1 cellular context compared by ENCODE assay signal in the genomic region with DNA sequence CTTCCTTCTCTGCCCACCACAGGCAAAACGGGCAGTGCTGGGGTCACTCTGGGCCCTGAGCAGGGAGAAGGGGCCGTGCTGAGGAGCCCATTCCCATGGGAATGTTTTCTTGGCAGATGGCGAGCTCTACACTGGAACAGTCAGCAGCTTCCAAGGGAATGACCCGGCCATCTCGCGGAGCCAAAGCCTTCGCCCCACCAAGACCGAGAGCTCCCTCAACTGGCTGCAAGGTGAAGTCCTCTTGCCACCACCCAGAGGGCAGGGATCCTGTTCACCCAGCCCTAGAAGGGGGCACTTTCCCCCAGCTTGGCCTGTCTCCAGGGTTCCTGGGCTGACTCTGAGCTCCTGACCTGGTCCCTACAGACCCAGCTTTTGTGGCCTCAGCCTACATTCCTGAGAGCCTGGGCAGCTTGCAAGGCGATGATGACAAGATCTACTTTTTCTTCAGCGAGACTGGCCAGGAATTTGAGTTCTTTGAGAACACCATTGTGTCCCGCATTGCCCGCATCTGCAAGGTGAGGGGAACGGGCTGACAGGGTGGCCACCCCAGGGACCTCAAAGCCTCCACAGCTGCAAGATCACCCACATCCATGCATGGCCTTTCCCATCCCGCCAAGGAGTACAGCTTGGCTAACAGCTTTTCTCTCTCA.
A peak's percentile ranks its signal among the peaks of the same experiment; 100 is the strongest.
TF ChIP-seq lines count a peak whose summit lies in the region.

No MANE protein-coding gene starts in this region.

TF ChIP-seq in HepG2, 621 proteins besides CTCF, POLR2A, EP300 and RAD21 (continued from another document):
- no peak for TF ChIP-seq MBNL3 (CRISPR knock-in tag; conservative IDR thresholded peaks at IDR 0.05)
- TF ChIP-seq YY1 (IDR thresholded peaks at IDR 0.05; ENCODE audit: insufficient read depth, insufficient replicate concordance, low read depth, low read length): peak; percentile 25
- TF ChIP-seq ZNF552 (CRISPR knock-in tag; IDR thresholded peaks at IDR 0.05; ENCODE audit: borderline replicate concordance): no peak
- TF ChIP-seq, protein P1, sequence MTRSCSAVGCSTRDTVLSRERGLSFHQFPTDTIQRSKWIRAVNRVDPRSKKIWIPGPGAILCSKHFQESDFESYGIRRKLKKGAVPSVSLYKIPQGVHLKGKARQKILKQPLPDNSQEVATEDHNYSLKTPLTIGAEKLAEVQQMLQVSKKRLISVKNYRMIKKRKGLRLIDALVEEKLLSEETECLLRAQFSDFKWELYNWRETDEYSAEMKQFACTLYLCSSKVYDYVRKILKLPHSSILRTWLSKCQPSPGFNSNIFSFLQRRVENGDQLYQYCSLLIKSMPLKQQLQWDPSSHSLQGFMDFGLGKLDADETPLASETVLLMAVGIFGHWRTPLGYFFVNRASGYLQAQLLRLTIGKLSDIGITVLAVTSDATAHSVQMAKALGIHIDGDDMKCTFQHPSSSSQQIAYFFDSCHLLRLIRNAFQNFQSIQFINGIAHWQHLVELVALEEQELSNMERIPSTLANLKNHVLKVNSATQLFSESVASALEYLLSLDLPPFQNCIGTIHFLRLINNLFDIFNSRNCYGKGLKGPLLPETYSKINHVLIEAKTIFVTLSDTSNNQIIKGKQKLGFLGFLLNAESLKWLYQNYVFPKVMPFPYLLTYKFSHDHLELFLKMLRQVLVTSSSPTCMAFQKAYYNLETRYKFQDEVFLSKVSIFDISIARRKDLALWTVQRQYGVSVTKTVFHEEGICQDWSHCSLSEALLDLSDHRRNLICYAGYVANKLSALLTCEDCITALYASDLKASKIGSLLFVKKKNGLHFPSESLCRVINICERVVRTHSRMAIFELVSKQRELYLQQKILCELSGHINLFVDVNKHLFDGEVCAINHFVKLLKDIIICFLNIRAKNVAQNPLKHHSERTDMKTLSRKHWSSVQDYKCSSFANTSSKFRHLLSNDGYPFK (CRISPR knock-in tag; IDR thresholded peaks at IDR 0.05; ENCODE audit: borderline replicate concordance): no peak
- TF ChIP-seq, protein P2, sequence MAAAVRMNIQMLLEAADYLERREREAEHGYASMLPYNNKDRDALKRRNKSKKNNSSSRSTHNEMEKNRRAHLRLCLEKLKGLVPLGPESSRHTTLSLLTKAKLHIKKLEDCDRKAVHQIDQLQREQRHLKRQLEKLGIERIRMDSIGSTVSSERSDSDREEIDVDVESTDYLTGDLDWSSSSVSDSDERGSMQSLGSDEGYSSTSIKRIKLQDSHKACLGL (CRISPR knock-in tag; IDR thresholded peaks at IDR 0.05): no peak
- TF ChIP-seq, protein P3, sequence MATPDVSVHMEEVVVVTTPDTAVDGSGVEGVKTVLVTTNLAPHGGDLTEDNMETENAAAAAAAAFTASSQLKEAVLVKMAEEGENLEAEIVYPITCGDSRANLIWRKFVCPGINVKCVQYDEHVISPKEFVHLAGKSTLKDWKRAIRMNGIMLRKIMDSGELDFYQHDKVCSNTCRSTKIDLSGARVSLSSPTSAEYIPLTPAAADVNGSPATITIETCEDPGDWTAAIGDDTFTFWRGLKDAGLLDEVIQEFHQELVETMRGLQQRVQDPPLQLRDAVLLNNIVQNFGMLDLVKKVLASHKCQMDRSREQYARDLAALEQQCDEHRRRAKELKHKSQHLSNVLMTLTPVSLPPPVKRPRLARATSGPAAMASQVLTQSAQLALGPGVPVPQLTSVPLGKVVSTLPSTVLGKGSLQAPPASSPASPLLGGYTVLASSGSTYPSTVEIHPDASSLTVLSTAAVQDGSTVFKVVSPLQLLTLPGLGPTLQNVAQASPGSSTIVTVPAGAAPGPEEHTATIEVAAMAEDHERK (CRISPR knock-in tag; IDR thresholded peaks at IDR 0.05; ENCODE audit: low read depth): no peak
- TF ChIP-seq, protein P4, sequence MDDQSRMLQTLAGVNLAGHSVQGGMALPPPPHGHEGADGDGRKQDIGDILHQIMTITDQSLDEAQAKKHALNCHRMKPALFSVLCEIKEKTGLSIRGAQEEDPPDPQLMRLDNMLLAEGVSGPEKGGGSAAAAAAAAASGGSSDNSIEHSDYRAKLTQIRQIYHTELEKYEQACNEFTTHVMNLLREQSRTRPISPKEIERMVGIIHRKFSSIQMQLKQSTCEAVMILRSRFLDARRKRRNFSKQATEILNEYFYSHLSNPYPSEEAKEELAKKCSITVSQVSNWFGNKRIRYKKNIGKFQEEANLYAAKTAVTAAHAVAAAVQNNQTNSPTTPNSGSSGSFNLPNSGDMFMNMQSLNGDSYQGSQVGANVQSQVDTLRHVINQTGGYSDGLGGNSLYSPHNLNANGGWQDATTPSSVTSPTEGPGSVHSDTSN (CRISPR knock-in tag; IDR thresholded peaks at IDR 0.05; ENCODE audit: borderline replicate concordance): no peak
- TF ChIP-seq, protein P5, sequence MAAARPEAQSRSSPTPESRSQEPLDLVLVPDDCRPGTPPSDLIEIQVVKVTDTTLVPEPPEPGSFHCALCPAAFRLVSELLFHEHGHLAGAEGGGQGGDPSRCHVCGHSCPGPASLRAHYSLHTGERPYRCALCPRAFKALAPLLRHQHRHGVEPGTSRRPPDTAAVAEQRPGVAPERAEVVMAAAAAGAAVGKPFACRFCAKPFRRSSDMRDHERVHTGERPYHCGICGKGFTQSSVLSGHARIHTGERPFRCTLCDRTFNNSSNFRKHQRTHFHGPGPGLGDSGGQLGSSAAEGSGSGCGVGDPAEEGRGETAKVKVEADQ (CRISPR knock-in tag; IDR thresholded peaks at IDR 0.05; ENCODE audit: borderline replicate concordance): no peak
- TF ChIP-seq HNRNPL (IDR thresholded peaks at IDR 0.05; ENCODE audit: low read depth, low read length): peak; percentile 82
- TF ChIP-seq ZMAT3 (CRISPR knock-in tag; conservative IDR thresholded peaks at IDR 0.05): no peak
- TF ChIP-seq ZNF720 (CRISPR knock-in tag; IDR thresholded peaks at IDR 0.05): no peak
TF ChIP-seq in HepG2: peak in this region for 36.
